Comparison of ENCODE assay signal across 1 cellular context in genomic region chr7:134355004-134355525, GRCh38.
TF ChIP-seq lines count a peak whose summit lies in the region.

No MANE protein-coding gene starts in this region.

TF ChIP-seq in HepG2, 621 proteins besides CTCF, POLR2A, EP300 and RAD21 (continued from another document):
- TF ChIP-seq, protein P1, sequence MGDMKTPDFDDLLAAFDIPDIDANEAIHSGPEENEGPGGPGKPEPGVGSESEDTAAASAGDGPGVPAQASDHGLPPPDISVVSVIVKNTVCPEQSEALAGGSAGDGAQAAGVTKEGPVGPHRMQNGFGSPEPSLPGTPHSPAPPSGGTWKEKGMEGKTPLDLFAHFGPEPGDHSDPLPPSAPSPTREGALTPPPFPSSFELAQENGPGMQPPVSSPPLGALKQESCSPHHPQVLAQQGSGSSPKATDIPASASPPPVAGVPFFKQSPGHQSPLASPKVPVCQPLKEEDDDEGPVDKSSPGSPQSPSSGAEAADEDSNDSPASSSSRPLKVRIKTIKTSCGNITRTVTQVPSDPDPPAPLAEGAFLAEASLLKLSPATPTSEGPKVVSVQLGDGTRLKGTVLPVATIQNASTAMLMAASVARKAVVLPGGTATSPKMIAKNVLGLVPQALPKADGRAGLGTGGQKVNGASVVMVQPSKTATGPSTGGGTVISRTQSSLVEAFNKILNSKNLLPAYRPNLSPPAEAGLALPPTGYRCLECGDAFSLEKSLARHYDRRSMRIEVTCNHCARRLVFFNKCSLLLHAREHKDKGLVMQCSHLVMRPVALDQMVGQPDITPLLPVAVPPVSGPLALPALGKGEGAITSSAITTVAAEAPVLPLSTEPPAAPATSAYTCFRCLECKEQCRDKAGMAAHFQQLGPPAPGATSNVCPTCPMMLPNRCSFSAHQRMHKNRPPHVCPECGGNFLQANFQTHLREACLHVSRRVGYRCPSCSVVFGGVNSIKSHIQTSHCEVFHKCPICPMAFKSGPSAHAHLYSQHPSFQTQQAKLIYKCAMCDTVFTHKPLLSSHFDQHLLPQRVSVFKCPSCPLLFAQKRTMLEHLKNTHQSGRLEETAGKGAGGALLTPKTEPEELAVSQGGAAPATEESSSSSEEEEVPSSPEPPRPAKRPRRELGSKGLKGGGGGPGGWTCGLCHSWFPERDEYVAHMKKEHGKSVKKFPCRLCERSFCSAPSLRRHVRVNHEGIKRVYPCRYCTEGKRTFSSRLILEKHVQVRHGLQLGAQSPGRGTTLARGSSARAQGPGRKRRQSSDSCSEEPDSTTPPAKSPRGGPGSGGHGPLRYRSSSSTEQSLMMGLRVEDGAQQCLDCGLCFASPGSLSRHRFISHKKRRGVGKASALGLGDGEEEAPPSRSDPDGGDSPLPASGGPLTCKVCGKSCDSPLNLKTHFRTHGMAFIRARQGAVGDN (CRISPR knock-in tag; IDR thresholded peaks at IDR 0.05), result peak; percentile 50; the same call in 1 of the 2 replicates
- TF ChIP-seq ZNF34 (CRISPR knock-in tag; IDR thresholded peaks at IDR 0.05; ENCODE audit: borderline replicate concordance) (no peak), RARA (CRISPR knock-in tag; IDR thresholded peaks at IDR 0.05) (0 out of 2 replicates have a peak, but pooled peaks have one; percentile 5), XBP1 (CRISPR knock-in tag; IDR thresholded peaks at IDR 0.05) (no peak), NFRKB (IDR thresholded peaks at IDR 0.05) (no peak), KMT2A (CRISPR knock-in tag; IDR thresholded peaks at IDR 0.05) (no peak), PCBP2 (optimal IDR thresholded peaks at IDR 0.05; ENCODE audit: low read depth, low read length, poor library complexity, severe bottlenecking) (no peak), ZNF557 (CRISPR knock-in tag; IDR thresholded peaks at IDR 0.05) (no peak), ARID5B (CRISPR knock-in tag; IDR thresholded peaks at IDR 0.05) (peak; percentile 36; the same call in 1 of the 2 replicates), ATF3 (CRISPR knock-in tag; IDR thresholded peaks at IDR 0.05) (no peak), ZNF556 (CRISPR knock-in tag; IDR thresholded peaks at IDR 0.05; ENCODE audit: borderline replicate concordance) (no peak), ZMYM4 (CRISPR knock-in tag; IDR thresholded peaks at IDR 0.05) (no peak), NFE2L2 (IDR thresholded peaks at IDR 0.05; ENCODE audit: low read length) (no peak), SALL1 (CRISPR knock-in tag; IDR thresholded peaks at IDR 0.05) (peak; percentile 25; the same call in 1 of the 2 replicates), KMT2B (CRISPR knock-in tag; IDR thresholded peaks at IDR 0.05) (no peak), CEBPG (CRISPR knock-in tag; IDR thresholded peaks at IDR 0.05) (no peak)
- TF ChIP-seq, protein P2, sequence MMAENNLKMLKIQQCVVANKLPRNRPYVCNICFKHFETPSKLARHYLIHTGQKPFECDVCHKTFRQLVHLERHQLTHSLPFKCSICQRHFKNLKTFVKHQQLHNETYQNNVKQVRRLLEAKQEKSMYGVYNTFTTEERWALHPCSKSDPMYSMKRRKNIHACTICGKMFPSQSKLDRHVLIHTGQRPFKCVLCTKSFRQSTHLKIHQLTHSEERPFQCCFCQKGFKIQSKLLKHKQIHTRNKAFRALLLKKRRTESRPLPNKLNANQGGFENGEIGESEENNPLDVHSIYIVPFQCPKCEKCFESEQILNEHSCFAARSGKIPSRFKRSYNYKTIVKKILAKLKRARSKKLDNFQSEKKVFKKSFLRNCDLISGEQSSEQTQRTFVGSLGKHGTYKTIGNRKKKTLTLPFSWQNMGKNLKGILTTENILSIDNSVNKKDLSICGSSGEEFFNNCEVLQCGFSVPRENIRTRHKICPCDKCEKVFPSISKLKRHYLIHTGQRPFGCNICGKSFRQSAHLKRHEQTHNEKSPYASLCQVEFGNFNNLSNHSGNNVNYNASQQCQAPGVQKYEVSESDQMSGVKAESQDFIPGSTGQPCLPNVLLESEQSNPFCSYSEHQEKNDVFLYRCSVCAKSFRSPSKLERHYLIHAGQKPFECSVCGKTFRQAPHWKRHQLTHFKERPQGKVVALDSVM (CRISPR knock-in tag; IDR thresholded peaks at IDR 0.05), result 0 out of 2 replicates have a peak, but pooled peaks have one; percentile 29
- TF ChIP-seq, protein P3, sequence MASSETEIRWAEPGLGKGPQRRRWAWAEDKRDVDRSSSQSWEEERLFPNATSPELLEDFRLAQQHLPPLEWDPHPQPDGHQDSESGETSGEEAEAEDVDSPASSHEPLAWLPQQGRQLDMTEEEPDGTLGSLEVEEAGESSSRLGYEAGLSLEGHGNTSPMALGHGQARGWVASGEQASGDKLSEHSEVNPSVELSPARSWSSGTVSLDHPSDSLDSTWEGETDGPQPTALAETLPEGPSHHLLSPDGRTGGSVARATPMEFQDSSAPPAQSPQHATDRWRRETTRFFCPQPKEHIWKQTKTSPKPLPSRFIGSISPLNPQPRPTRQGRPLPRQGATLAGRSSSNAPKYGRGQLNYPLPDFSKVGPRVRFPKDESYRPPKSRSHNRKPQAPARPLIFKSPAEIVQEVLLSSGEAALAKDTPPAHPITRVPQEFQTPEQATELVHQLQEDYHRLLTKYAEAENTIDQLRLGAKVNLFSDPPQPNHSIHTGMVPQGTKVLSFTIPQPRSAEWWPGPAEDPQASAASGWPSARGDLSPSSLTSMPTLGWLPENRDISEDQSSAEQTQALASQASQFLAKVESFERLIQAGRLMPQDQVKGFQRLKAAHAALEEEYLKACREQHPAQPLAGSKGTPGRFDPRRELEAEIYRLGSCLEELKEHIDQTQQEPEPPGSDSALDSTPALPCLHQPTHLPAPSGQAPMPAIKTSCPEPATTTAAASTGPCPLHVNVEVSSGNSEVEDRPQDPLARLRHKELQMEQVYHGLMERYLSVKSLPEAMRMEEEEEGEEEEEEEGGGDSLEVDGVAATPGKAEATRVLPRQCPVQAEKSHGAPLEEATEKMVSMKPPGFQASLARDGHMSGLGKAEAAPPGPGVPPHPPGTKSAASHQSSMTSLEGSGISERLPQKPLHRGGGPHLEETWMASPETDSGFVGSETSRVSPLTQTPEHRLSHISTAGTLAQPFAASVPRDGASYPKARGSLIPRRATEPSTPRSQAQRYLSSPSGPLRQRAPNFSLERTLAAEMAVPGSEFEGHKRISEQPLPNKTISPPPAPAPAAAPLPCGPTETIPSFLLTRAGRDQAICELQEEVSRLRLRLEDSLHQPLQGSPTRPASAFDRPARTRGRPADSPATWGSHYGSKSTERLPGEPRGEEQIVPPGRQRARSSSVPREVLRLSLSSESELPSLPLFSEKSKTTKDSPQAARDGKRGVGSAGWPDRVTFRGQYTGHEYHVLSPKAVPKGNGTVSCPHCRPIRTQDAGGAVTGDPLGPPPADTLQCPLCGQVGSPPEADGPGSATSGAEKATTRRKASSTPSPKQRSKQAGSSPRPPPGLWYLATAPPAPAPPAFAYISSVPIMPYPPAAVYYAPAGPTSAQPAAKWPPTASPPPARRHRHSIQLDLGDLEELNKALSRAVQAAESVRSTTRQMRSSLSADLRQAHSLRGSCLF (CRISPR knock-in tag; IDR thresholded peaks at IDR 0.05; ENCODE audit: borderline replicate concordance), result no peak
- TF ChIP-seq, protein P4, sequence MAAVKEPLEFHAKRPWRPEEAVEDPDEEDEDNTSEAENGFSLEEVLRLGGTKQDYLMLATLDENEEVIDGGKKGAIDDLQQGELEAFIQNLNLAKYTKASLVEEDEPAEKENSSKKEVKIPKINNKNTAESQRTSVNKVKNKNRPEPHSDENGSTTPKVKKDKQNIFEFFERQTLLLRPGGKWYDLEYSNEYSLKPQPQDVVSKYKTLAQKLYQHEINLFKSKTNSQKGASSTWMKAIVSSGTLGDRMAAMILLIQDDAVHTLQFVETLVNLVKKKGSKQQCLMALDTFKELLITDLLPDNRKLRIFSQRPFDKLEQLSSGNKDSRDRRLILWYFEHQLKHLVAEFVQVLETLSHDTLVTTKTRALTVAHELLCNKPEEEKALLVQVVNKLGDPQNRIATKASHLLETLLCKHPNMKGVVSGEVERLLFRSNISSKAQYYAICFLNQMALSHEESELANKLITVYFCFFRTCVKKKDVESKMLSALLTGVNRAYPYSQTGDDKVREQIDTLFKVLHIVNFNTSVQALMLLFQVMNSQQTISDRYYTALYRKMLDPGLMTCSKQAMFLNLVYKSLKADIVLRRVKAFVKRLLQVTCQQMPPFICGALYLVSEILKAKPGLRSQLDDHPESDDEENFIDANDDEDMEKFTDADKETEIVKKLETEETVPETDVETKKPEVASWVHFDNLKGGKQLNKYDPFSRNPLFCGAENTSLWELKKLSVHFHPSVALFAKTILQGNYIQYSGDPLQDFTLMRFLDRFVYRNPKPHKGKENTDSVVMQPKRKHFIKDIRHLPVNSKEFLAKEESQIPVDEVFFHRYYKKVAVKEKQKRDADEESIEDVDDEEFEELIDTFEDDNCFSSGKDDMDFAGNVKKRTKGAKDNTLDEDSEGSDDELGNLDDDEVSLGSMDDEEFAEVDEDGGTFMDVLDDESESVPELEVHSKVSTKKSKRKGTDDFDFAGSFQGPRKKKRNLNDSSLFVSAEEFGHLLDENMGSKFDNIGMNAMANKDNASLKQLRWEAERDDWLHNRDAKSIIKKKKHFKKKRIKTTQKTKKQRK (IDR thresholded peaks at IDR 0.05; ENCODE audit: low read length), result no peak
- TF ChIP-seq, protein P5, sequence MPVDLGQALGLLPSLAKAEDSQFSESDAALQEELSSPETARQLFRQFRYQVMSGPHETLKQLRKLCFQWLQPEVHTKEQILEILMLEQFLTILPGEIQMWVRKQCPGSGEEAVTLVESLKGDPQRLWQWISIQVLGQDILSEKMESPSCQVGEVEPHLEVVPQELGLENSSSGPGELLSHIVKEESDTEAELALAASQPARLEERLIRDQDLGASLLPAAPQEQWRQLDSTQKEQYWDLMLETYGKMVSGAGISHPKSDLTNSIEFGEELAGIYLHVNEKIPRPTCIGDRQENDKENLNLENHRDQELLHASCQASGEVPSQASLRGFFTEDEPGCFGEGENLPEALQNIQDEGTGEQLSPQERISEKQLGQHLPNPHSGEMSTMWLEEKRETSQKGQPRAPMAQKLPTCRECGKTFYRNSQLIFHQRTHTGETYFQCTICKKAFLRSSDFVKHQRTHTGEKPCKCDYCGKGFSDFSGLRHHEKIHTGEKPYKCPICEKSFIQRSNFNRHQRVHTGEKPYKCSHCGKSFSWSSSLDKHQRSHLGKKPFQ (CRISPR knock-in tag; IDR thresholded peaks at IDR 0.05; ENCODE audit: insufficient replicate concordance), result no peak
